ENCODE assay signal across 9 cellular contexts in the genomic region with DNA sequence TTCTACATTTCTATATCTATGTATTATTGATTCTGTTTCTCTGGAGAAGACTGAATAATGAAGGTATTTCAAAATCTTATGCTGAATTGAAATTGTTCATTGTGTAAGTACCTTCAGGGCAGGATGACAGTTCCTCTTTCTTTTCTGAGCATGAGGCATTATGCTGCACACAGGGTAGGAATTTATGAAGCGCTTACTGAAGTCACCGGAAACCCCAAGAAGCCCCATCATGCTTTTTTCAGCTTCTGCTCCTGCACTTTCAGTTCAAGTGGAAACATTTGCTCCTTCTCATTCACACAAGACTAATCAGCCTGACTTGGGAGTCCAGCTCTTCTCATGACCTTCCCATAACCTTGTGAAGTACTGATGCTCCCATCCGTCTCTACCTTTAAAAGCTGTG.
DNase-seq lines count a peak whose midpoint lies in the region; ATAC-seq and TF ChIP-seq lines count a peak whose summit lies in the region.
"Had no signal": no experiment of that assay in that cellular context is flagged by ENCODE, and none has a peak within 500 bp of the region (broad histone marks: within the 10 kb centered on the region; RNA-seq: fewer than 3 reads in every experiment).

No MANE protein-coding gene starts in this region.

- no peaks in the 10 kb centered on the region for H4K20me1 ChIP-seq in GM23248 (ENCODE audit: insufficient read depth)

- 95 to 100% methylated on average over 3 of the region's 3 CpGs for WGBS in GM23248 (ENCODE audit: low coverage in 1 of 2, low lambda C conversion rate in 2 of 2, missing lambda C conversion rate in 2 of 2), 2 experiments

- no peaks in the 10 kb centered on the region for H3K4me1 ChIP-seq in GM23248 (ENCODE audit: insufficient read depth)

- H3K4me3 ChIP-seq in GM23248 = no peak overlapping the region
- H3K4me3 ChIP-seq in HL-60 (replicated peaks; ENCODE audit: insufficient read depth, low read length) = no peak overlapping the region

- H3K27ac ChIP-seq in GM23248 (no peak overlapping the region), HL-60 (replicated peaks) (no peak overlapping the region)

- H3K4me2 ChIP-seq in GM23248 (ENCODE audit: unreplicated experiment) = no peak overlapping the region

- H3K4me1 Mint-ChIP-seq in nephron progenitor cell = peaks cover 19% of the 10 kb centered on the region
- no peaks in the 10 kb centered on the region for H3K4me1 Mint-ChIP-seq in effector memory CD8-positive, alpha-beta T cell (ENCODE audit: low read depth in 2 of 2)

- no peak overlapping the region for H3K9ac ChIP-seq in GM23248

- no peaks in the 10 kb centered on the region for H3K79me2 ChIP-seq in GM23248 (ENCODE audit: insufficient read depth)

- peak overlapping the region; percentile 18 for H3K27ac Mint-ChIP-seq in nephron progenitor cell
- no peak overlapping the region for H3K27ac Mint-ChIP-seq in effector memory CD8-positive, alpha-beta T cell
- H3K27ac Mint-ChIP-seq: T-helper 1 cell treated with Interleukin-12 subunit alpha and Interleukin-12 subunit beta and Interleukin-4 antibody, amounts not matched to agents 30 μg/mL and 1 μg/mL, for 36 hours had no signal

- H3K9me2 ChIP-seq in GM23248 (ENCODE audit: insufficient read depth) = no peaks in the 10 kb centered on the region

- ATAC-seq in GM18907 (IDR thresholded peaks at IDR 0.05; ENCODE audit: unreplicated experiment) = peak; percentile 74
- ATAC-seq in effector memory CD8-positive, alpha-beta T cell (replicated peaks) = no peak

- no peaks in the 10 kb centered on the region for H3K9me3 ChIP-seq in GM23248 (ENCODE audit: low read depth)

- H3K36me3 Mint-ChIP-seq in nephron progenitor cell (ENCODE audit: low read depth) = no peaks in the 10 kb centered on the region
- peaks cover 4% of the 10 kb centered on the region for H3K36me3 Mint-ChIP-seq in effector memory CD8-positive, alpha-beta T cell (ENCODE audit: insufficient read depth)

- TF ChIP-seq CTCF in HL-60 (IDR thresholded peaks at IDR 0.05; ENCODE audit: insufficient read depth, low read length) (no peak), nephron progenitor cell (IDR thresholded peaks at IDR 0.05) (no peak)

- H2AFZ ChIP-seq in GM23248 = no peak overlapping the region

- peaks cover 11% of the 10 kb centered on the region for H3K27me3 Mint-ChIP-seq in nephron progenitor cell (ENCODE audit: low read depth, poor library complexity)
- peaks cover 0 to 21% of the 10 kb centered on the region in 2 donors for H3K27me3 Mint-ChIP-seq in effector memory CD8-positive, alpha-beta T cell

- in situ Hi-C loops in GM23248 (cut with MboI) (no loop called here), ACHN (cut with HindIII; ENCODE audit: low pct_ligation_motif_present, low pct_unique_long_range_greater_than_20kb, low sequenced_read_pairs) (no loop called here)

- no peaks in the 10 kb centered on the region for H3K36me3 ChIP-seq in GM23248 (ENCODE audit: low read depth)

- H3K9me3 Mint-ChIP-seq in nephron progenitor cell = no peaks in the 10 kb centered on the region
- H3K9me3 Mint-ChIP-seq in effector memory CD8-positive, alpha-beta T cell = no peaks in the 10 kb centered on the region
- H3K9me3 Mint-ChIP-seq: T-helper 1 cell treated with Interleukin-12 subunit alpha and Interleukin-12 subunit beta and Interleukin-4 antibody, amounts not matched to agents 30 μg/mL and 1 μg/mL, for 36 hours had no signal

- H3K27me3 ChIP-seq in GM23248 (replicated peaks; ENCODE audit: insufficient read depth) = no peaks in the 10 kb centered on the region
- H3K27me3 ChIP-seq in HL-60 (ENCODE audit: insufficient read depth, poor library complexity, severe bottlenecking) = peaks cover 8% of the 10 kb centered on the region

- no peaks in the 10 kb centered on the region for H3F3A ChIP-seq in GM23248 (ENCODE audit: insufficient read depth)

- DNase-seq in GM23248 = peak; percentile 42
- peak; percentile 47 to 50 for DNase-seq in HL-60 (ENCODE audit: low read depth in 1 of 2, low spot score in 1 of 2)
- no peak for DNase-seq in nephron progenitor cell
- DNase-seq in NCI-H226 = no peak
- no peak for DNase-seq in ACHN
- no peak for DNase-seq in effector memory CD8-positive, alpha-beta T cell
- no peak for DNase-seq in activated CD4-positive, alpha-beta T cell treated with anti-CD3 and anti-CD28 coated beads, Interleukin-2, amount 50 U/mL, for 1 hour

- no peak overlapping the region for H3K4me3 Mint-ChIP-seq in nephron progenitor cell
- no peak overlapping the region for H3K4me3 Mint-ChIP-seq in effector memory CD8-positive, alpha-beta T cell
- H3K4me3 Mint-ChIP-seq: T-helper 1 cell treated with Interleukin-12 subunit alpha and Interleukin-12 subunit beta and Interleukin-4 antibody, amounts not matched to agents 30 μg/mL and 1 μg/mL, for 36 hours had no signal

Comparison
In these comparisons a context has a peak if more than half of its experiments do, and no peak if none do; other contexts are left out.
1. DNase-seq: peak in GM23248 (single experiment) and HL-60 (2 of 2); none in nephron progenitor cell (single experiment), NCI-H226 (single experiment), ACHN (single experiment), effector memory CD8-positive, alpha-beta T cell (0 of 3) and activated CD4-positive, alpha-beta T cell treated with anti-CD3 and anti-CD28 coated beads, Interleukin-2, amount 50 U/mL, for 1 hour (single experiment).